1 cellular context compared by ENCODE assay signal in genomic region chr3:16504692-16505091, GRCh38.
TF ChIP-seq lines count a peak whose summit lies in the region.

No MANE protein-coding gene starts in this region.

TF ChIP-seq in GM12878, 131 proteins besides CTCF, POLR2A, EP300 and RAD21 (continued from another document):
- TF ChIP-seq BCL3 (IDR thresholded peaks at IDR 0.05; ENCODE audit: borderline replicate concordance, insufficient read depth, low read depth, low read length, poor library complexity, severe bottlenecking), result no peak
- peak; percentile 64 for TF ChIP-seq POLR2AphosphoS5 (IDR thresholded peaks at IDR 0.05; ENCODE audit: low read length)
- TF ChIP-seq BACH1 (IDR thresholded peaks at IDR 0.05; ENCODE audit: borderline replicate concordance), result peak; percentile 46
- TF ChIP-seq MLLT1 (IDR thresholded peaks at IDR 0.05), result peak; percentile 31
